1 cellular context compared by ENCODE assay signal in genomic region chr21:42063578-42064521, GRCh38.
TF ChIP-seq lines count a peak whose summit lies in the region.

No MANE protein-coding gene starts in this region.

TF ChIP-seq in GM12878, 131 proteins besides CTCF, POLR2A, EP300 and RAD21 (continued from another document):
- TF ChIP-seq REST (IDR thresholded peaks at IDR 0.05; ENCODE audit: low read depth, low read length) = no peak
- TF ChIP-seq NR2C2 (IDR thresholded peaks at IDR 0.05; ENCODE audit: borderline replicate concordance, control insufficient read depth, insufficient read length, low read depth) = no peak
- TF ChIP-seq SMARCA5 (IDR thresholded peaks at IDR 0.05) = no peak; the same call in 1 of the 2 replicates
- no peak for TF ChIP-seq CEBPB (IDR thresholded peaks at IDR 0.05; ENCODE audit: borderline replicate concordance in 1 of 2, low read depth in 2 of 2, low read length in 2 of 2)
- TF ChIP-seq MTA2 (IDR thresholded peaks at IDR 0.05; ENCODE audit: low read depth) = peak; percentile 35
- no peak for TF ChIP-seq MAX (IDR thresholded peaks at IDR 0.05; ENCODE audit: low read depth, low read length)
- no peak for TF ChIP-seq ZNF24 (IDR thresholded peaks at IDR 0.05)
- TF ChIP-seq MXI1 (IDR thresholded peaks at IDR 0.05; ENCODE audit: low read depth, low read length) = no peak
- TF ChIP-seq ATF7 (IDR thresholded peaks at IDR 0.05; ENCODE audit: low read depth) = peak; percentile 20; the same call in 1 of the 2 replicates
- TF ChIP-seq IRF3 (IDR thresholded peaks at IDR 0.05) = no peak
- no peak for TF ChIP-seq ZNF622 (IDR thresholded peaks at IDR 0.05)
- no peak for TF ChIP-seq ZBTB40 (IDR thresholded peaks at IDR 0.05; ENCODE audit: borderline replicate concordance)
- TF ChIP-seq NFIC (IDR thresholded peaks at IDR 0.05; ENCODE audit: low read depth, low read length) = no peak
- TF ChIP-seq ASH2L (IDR thresholded peaks at IDR 0.05; ENCODE audit: borderline replicate concordance, low read depth) = no peak
- no peak for TF ChIP-seq TCF7 (IDR thresholded peaks at IDR 0.05; ENCODE audit: borderline replicate concordance)
- no peak for TF ChIP-seq RCOR1 (conservative IDR thresholded peaks at IDR 0.05; ENCODE audit: low read depth, low read length)
- no peak for TF ChIP-seq ZNF217 (IDR thresholded peaks at IDR 0.05)
- no peak for TF ChIP-seq HCFC1 (IDR thresholded peaks at IDR 0.05; ENCODE audit: low read length)
- no peak for TF ChIP-seq WRNIP1 (IDR thresholded peaks at IDR 0.05; ENCODE audit: borderline replicate concordance, low read depth, low read length)
- TF ChIP-seq SMC3 (IDR thresholded peaks at IDR 0.05; ENCODE audit: borderline replicate concordance, low read length) = no peak
- peak; percentile 27 to 51; a peak in 2 of 4 replicates for TF ChIP-seq BHLHE40 (IDR thresholded peaks at IDR 0.05; ENCODE audit: borderline replicate concordance in 1 of 2, low read depth in 2 of 2, low read length in 1 of 2)
- no peak; the same call in 1 of the 2 replicates for TF ChIP-seq RELB (IDR thresholded peaks at IDR 0.05; ENCODE audit: low read depth)
- TF ChIP-seq IKZF2 (IDR thresholded peaks at IDR 0.05) = peak; percentile 35 to 52; a peak in 2 of 4 replicates
- TF ChIP-seq RUNX3 (IDR thresholded peaks at IDR 0.05; ENCODE audit: low read length) = peak; percentile 63
- no peak for TF ChIP-seq ZBED1 (IDR thresholded peaks at IDR 0.05; ENCODE audit: borderline replicate concordance)
- TF ChIP-seq FOS (IDR thresholded peaks at IDR 0.05; ENCODE audit: borderline replicate concordance, extremely low read depth, insufficient read length) = no peak
- TF ChIP-seq SP1 (IDR thresholded peaks at IDR 0.05; ENCODE audit: low read depth, low read length) = peak; percentile 24
- TF ChIP-seq TCF12 (IDR thresholded peaks at IDR 0.05; ENCODE audit: low read depth, low read length) = 0 out of 2 replicates have a peak, but pooled peaks have one; percentile 34
- TF ChIP-seq YBX1 (IDR thresholded peaks at IDR 0.05) = no peak
- peak; percentile 42; the same call in 1 of the 2 replicates for TF ChIP-seq GATAD2B (conservative IDR thresholded peaks at IDR 0.05; ENCODE audit: low read depth)
- no peak for TF ChIP-seq BCL11A (IDR thresholded peaks at IDR 0.05; ENCODE audit: low read depth, low read length)
- no peak for TF ChIP-seq KDM1A (IDR thresholded peaks at IDR 0.05; ENCODE audit: borderline replicate concordance)
- peak; percentile 53 for TF ChIP-seq ZNF687 (IDR thresholded peaks at IDR 0.05)
- TF ChIP-seq JUND (IDR thresholded peaks at IDR 0.05; ENCODE audit: low read depth, low read length) = no peak
- TF ChIP-seq SIX5 (IDR thresholded peaks at IDR 0.05; ENCODE audit: low read depth, low read length, severe bottlenecking) = no peak
- no peak for TF ChIP-seq ZBTB4 (CRISPR knock-in tag; IDR thresholded peaks at IDR 0.05)
- no peak for TF ChIP-seq STAT1 (conservative IDR thresholded peaks at IDR 0.05)
